In the genomic region with DNA sequence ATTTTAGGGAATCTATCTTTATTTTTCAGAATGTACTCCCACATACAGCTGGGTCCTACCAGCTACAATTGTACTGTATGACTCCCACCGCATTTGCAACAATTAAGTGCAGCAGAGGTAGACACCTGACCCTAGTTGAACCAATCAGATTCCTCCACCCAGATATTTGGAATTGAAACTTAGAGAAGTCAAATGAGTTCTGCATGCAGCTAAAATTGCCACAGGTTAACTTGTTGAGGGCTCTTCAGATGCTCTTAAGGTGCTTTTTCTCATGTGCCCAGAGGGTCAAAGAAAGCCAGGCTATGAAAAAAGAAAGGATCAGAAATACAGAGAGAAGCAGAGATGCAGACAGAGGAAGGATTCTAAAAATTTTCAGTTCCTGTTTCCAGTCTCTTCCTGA, we compare ENCODE assay signal across 21 cellular contexts.
DNase-seq lines count a peak whose midpoint lies in the region; ATAC-seq, FAIRE-seq and TF ChIP-seq lines count a peak whose summit lies in the region.
"Had no signal": no experiment of that assay in that cellular context is flagged by ENCODE, and none has a peak within 500 bp of the region (broad histone marks: within the 10 kb centered on the region; RNA-seq: fewer than 3 reads in every experiment).

No MANE protein-coding gene starts in this region.

- no peak for TF ChIP-seq CTCF in activated CD8-positive, alpha-beta T cell treated with anti-CD3 and anti-CD28 coated beads for 36 hours (IDR thresholded peaks at IDR 0.05)
- TF ChIP-seq CTCF in GM12878 (IDR thresholded peaks at IDR 0.05 in 2 of 3, conservative IDR thresholded peaks at IDR 0.05 in 1 of 3; ENCODE audit: control insufficient read depth in 2 of 3, extremely low read depth in 1 of 3, insufficient read depth in 1 of 3, low read depth in 3 of 3, low read length in 3 of 3) (no peak), upper lobe of right lung (IDR thresholded peaks at IDR 0.05) (no peak)

- H3K27me3 ChIP-seq in GM12878 (replicated peaks in 1 of 2; ENCODE audit: control insufficient read depth in 2 of 2, insufficient read depth in 2 of 2, low read length in 1 of 2) (no peaks in the 10 kb centered on the region), upper lobe of right lung (no peaks in the 10 kb centered on the region)

- WGBS in GM12878 (ENCODE audit: insufficient coverage, insufficient replicate concordance, low lambda C conversion rate, missing lambda C conversion rate), result 100% methylated on average over 1 of the region's 1 CpG

- H2AFZ ChIP-seq in GM12878 (ENCODE audit: control insufficient read depth, low read depth, low read length), result no peak overlapping the region

- peaks cover 12% of the 10 kb centered on the region for H3K9me3 Mint-ChIP-seq in activated CD8-positive, alpha-beta T cell treated with anti-CD3 and anti-CD28 coated beads, Interleukin-2, amount 10 ng/mL, durations not matched to agents 7 days and 5 days (ENCODE audit: insufficient read depth)
- no peaks in the 10 kb centered on the region for H3K9me3 Mint-ChIP-seq in activated CD8-positive, alpha-beta T cell treated with anti-CD3 and anti-CD28 coated beads for 36 hours
- H3K9me3 Mint-ChIP-seq: CD8-positive, alpha-beta T cell had no signal

- peaks cover under 1% of the 10 kb centered on the region for H3K27me3 Mint-ChIP-seq in activated CD8-positive, alpha-beta T cell treated with anti-CD3 and anti-CD28 coated beads, Interleukin-2, amount 10 ng/mL, durations not matched to agents 7 days and 5 days (ENCODE audit: low read depth)
- peaks cover 1% of the 10 kb centered on the region for H3K27me3 Mint-ChIP-seq in activated CD8-positive, alpha-beta T cell treated with anti-CD3 and anti-CD28 coated beads for 36 hours

- no peak for FAIRE-seq in GM12891 (lab: Jason Lieb, UNC)
- no peak for FAIRE-seq in GM12878 (lab: Jason Lieb, UNC)
- FAIRE-seq: A204.1, G401.6 had no signal

- no peak for TF ChIP-seq RAD21 in GM12878 (IDR thresholded peaks at IDR 0.05; ENCODE audit: insufficient read depth, low read depth, low read length)

- TF ChIP-seq POLR2A in GM12891 (IDR thresholded peaks at IDR 0.05; ENCODE audit: low read depth, low read length), result no peak
- no peak for TF ChIP-seq POLR2A in GM12878 (IDR thresholded peaks at IDR 0.05; ENCODE audit: low read depth, low read length)

- no peak overlapping the region for H3K4me2 ChIP-seq in GM12878 (ENCODE audit: control insufficient read depth, insufficient read depth)

- H4K20me1 ChIP-seq in GM12878 (ENCODE audit: control insufficient read depth, insufficient read depth), result no peaks in the 10 kb centered on the region

- peaks cover 29% of the 10 kb centered on the region for H3K36me3 Mint-ChIP-seq in activated CD8-positive, alpha-beta T cell treated with anti-CD3 and anti-CD28 coated beads, Interleukin-2, amount 10 ng/mL, durations not matched to agents 7 days and 5 days (ENCODE audit: low read depth)
- no peaks in the 10 kb centered on the region for H3K36me3 Mint-ChIP-seq in activated CD8-positive, alpha-beta T cell treated with anti-CD3 and anti-CD28 coated beads for 36 hours (ENCODE audit: low read depth)
- H3K36me3 Mint-ChIP-seq: CD8-positive, alpha-beta T cell had no signal

- no peak for ATAC-seq in activated CD8-positive, alpha-beta T cell treated with anti-CD3 and anti-CD28 coated beads, Interleukin-2, amount 10 ng/mL, durations not matched to agents 7 days and 5 days
- no peak for ATAC-seq in activated CD8-positive, alpha-beta T cell treated with anti-CD3 and anti-CD28 coated beads for 36 hours
- no peak for ATAC-seq in GM12878
- peak; percentile 66 for ATAC-seq in upper lobe of right lung
- ATAC-seq: PC-3, SK-N-SH treated with all-trans-retinoic acid at 6 μM for 48 hours had no signal

- POLR2A ChIA-PET in activated CD8-positive, alpha-beta T cell treated with anti-CD3 and anti-CD28 coated beads, Interleukin-2, amount 10 ng/mL, durations not matched to agents 7 days and 5 days (lab: Charles Lee), result interaction anchor here (2.1 kb wide), 1 partner anchor 69 kb away, joined by 9 read pairs; no protein-coding TSS in a partner anchor
- POLR2A ChIA-PET in activated CD8-positive, alpha-beta T cell treated with anti-CD3 and anti-CD28 coated beads for 36 hours (lab: Charles Lee), result no interaction called here
- POLR2A ChIA-PET in GM12878 (lab: Charles Lee), result no interaction called here

- peak overlapping the region; percentile 45 for H3K27ac Mint-ChIP-seq in activated CD8-positive, alpha-beta T cell treated with anti-CD3 and anti-CD28 coated beads, Interleukin-2, amount 10 ng/mL, durations not matched to agents 7 days and 5 days
- H3K27ac Mint-ChIP-seq in activated CD8-positive, alpha-beta T cell treated with anti-CD3 and anti-CD28 coated beads for 36 hours, result no peak overlapping the region
- H3K27ac Mint-ChIP-seq: CD8-positive, alpha-beta T cell had no signal

- H3K4me3 Mint-ChIP-seq in activated CD8-positive, alpha-beta T cell treated with anti-CD3 and anti-CD28 coated beads, Interleukin-2, amount 10 ng/mL, durations not matched to agents 7 days and 5 days, result no peak overlapping the region
- no peak overlapping the region for H3K4me3 Mint-ChIP-seq in activated CD8-positive, alpha-beta T cell treated with anti-CD3 and anti-CD28 coated beads for 36 hours
- H3K4me3 Mint-ChIP-seq: CD8-positive, alpha-beta T cell had no signal

- SMC1A ChIA-PET in GM12878 (lab: Charles Lee; ENCODE audit: uncharacterized antibody, unreplicated experiment), result interaction anchor here (0.7 to 2.3 kb wide), 11 partner anchors 9 to 116 kb away, joined by 3 to 9 read pairs (median 4); no protein-coding TSS in a partner anchor

- peaks cover 15% of the 10 kb centered on the region for H3K4me1 ChIP-seq in GM12878 (ENCODE audit: control insufficient read depth, insufficient read depth, low read length)
- H3K4me1 ChIP-seq in upper lobe of right lung, result no peaks in the 10 kb centered on the region

- intact Hi-C loops in activated CD8-positive, alpha-beta T cell treated with anti-CD3 and anti-CD28 coated beads for 36 hours (cut with micrococcal nuclease), result no loop called here
- intact Hi-C loops in GM12878 (cut with micrococcal nuclease; ENCODE audit: unreplicated experiment) (no loop called here), upper lobe of right lung (cut with DNase I) (no loop called here)

- no TSS peak for BruUV-seq in GM12878 (replicated peaks; lab: Mats Ljungman, UMichigan)

- no peak overlapping the region for H3K4me3 ChIP-seq in GM12878
- no peak overlapping the region for H3K4me3 ChIP-seq in upper lobe of right lung

- H3K27ac ChIP-seq in GM12878 (ENCODE audit: control insufficient read depth, insufficient read depth) (no peak overlapping the region), upper lobe of right lung (no peak overlapping the region)

- in situ Hi-C loops in GM12878 (cut with MboI), result no loop called here

- RAD21 ChIA-PET in GM12878 (lab: Charles Lee; ENCODE audit: unreplicated experiment), result interaction anchor here (1.1 to 1.6 kb wide), 4 partner anchors 25 to 93 kb away, joined by 3 to 5 read pairs (median 3); no protein-coding TSS in a partner anchor

- H3K9me3 ChIP-seq in GM12878 (replicated peaks; ENCODE audit: control insufficient read depth, insufficient read depth, low read length) (no peaks in the 10 kb centered on the region), upper lobe of right lung (no peaks in the 10 kb centered on the region)

- CTCF ChIA-PET in activated CD8-positive, alpha-beta T cell treated with anti-CD3 and anti-CD28 coated beads, Interleukin-2, amount 10 ng/mL, durations not matched to agents 7 days and 5 days (lab: Charles Lee), result interaction anchor here (0.7 to 3.3 kb wide), 10 partner anchors 9 to 753 kb away, joined by 3 to 31 read pairs (median 4); no protein-coding TSS in a partner anchor
- CTCF ChIA-PET in activated CD8-positive, alpha-beta T cell treated with anti-CD3 and anti-CD28 coated beads for 36 hours (lab: Charles Lee), result interaction anchor here (0.7 to 3.3 kb wide), 7 partner anchors 19 to 1193 kb away, joined by 3 to 9 read pairs (median 4); no protein-coding TSS in a partner anchor
- CTCF ChIA-PET in GM12878 (lab: Yijun Ruan, JAX), result interaction anchor here (0.7 to 2.3 kb wide), 10 partner anchors 9 to 449 kb away, joined by 3 to 11 read pairs (median 4); no protein-coding TSS in a partner anchor

- no peak overlapping the region for H3K9ac ChIP-seq in GM12878 (ENCODE audit: control insufficient read depth, insufficient read depth, low read length)

- TF ChIP-seq EP300 in GM12878 (IDR thresholded peaks at IDR 0.05; ENCODE audit: borderline replicate concordance in 1 of 2, control insufficient read depth in 1 of 2, low read depth in 2 of 2, low read length in 2 of 2), result no peak

- DNase-seq in activated CD8-positive, alpha-beta T cell treated with anti-CD3 and anti-CD28 coated beads, Interleukin-2, amount 10 ng/mL, durations not matched to agents 7 days and 5 days, result no peak
- no peak for DNase-seq in activated CD8-positive, alpha-beta T cell treated with anti-CD3 and anti-CD28 coated beads for 36 hours
- no peak for DNase-seq in GM12891 (ENCODE audit: insufficient read length, low spot score)
- no peak for DNase-seq in GM12878 (ENCODE audit: low read depth, low spot score)
- DNase-seq in upper lobe of right lung, result no peak
- no peak for DNase-seq in SKM-1 (lab: John Stamatoyannopoulos, UW; ENCODE audit: unreplicated experiment)
- no peak for DNase-seq in NCI-H1092 (lab: John Stamatoyannopoulos, UW)
- DNase-seq: Calu3, GOT3, NCI-H1105 treated with DMSO at 0.1 percent for 48 hours, NCI-H1694, NCI-H2081 treated with DMSO at 0.1 percent for 48 hours, NCI-H510A, NCI-H774, PC-3, RPMI8226, SHP77 treated with DMSO at 0.1 percent for 48 hours had no signal

- H3K36me3 ChIP-seq in GM12878 (ENCODE audit: control insufficient read depth in 2 of 2, insufficient read depth in 2 of 2, low read length in 1 of 2) (no peaks in the 10 kb centered on the region), upper lobe of right lung (no peaks in the 10 kb centered on the region)

- H3K79me2 ChIP-seq in GM12878 (ENCODE audit: control insufficient read depth, insufficient read depth, low read length), result no peaks in the 10 kb centered on the region

- H3K4me1 Mint-ChIP-seq in activated CD8-positive, alpha-beta T cell treated with anti-CD3 and anti-CD28 coated beads, Interleukin-2, amount 10 ng/mL, durations not matched to agents 7 days and 5 days (ENCODE audit: low read depth), result peaks cover 72% of the 10 kb centered on the region
- H3K4me1 Mint-ChIP-seq in activated CD8-positive, alpha-beta T cell treated with anti-CD3 and anti-CD28 coated beads for 36 hours (ENCODE audit: low read depth), result peaks cover 30% of the 10 kb centered on the region

TF ChIP-seq in GM12891, 5 proteins besides CTCF, POLR2A, EP300 and RAD21:
- TF ChIP-seq SPI1 (IDR thresholded peaks at IDR 0.05; ENCODE audit: low read depth, low read length) (peak; percentile 40; the same call in 1 of the 2 replicates), POLR2AphosphoS5 (IDR thresholded peaks at IDR 0.05; ENCODE audit: low read depth, low read length) (no peak)

TF ChIP-seq in GM12878, 131 proteins besides CTCF, POLR2A, EP300 and RAD21:
- TF ChIP-seq SPI1 (IDR thresholded peaks at IDR 0.05; ENCODE audit: borderline replicate concordance, insufficient read depth, low read depth, low read length), result 0 out of 2 replicates have a peak, but pooled peaks have one; percentile 10
- no peak for TF ChIP-seq WRNIP1 (IDR thresholded peaks at IDR 0.05; ENCODE audit: borderline replicate concordance, low read depth, low read length)
